Comparison of ENCODE assay signal across 21 cellular contexts in the genomic region with DNA sequence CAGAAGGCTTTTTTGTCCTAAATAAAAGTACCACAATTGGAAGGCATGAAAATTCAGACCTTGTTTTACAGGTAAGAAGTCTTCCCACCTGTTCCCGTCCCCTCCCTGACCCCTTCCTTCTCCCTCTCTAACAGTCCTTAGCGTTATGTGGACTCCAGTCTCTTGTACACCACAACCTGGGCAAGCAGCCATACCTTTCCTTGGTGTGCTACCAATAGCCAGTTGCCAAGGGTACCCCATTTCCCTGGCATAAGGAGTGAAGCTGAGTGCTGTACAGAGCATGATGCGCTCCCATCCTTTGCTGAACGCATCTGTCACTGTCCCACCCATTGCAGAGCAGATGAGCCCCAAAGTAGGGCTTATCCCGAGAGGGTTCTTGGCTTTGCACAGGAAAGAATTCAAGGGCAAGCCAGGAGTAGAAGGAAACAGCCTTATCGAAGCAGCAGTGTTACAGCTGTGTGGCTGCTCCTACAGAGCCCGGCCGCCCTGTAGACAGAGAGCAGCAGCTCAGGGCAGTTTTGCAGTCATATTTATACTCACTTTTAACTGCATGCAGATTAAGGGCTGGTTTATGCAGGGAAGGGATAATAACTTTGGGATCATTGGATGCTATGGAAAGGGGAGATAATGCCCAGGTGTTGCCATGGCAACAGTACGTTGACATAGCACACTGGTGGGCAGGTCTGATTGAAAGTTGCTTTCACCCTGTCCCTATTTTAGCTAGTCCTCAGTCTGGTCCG. TPM values are rescaled to one million over a fixed set of nuclear protein-coding genes. Genes with fewer than 3 reads are reported as not detected.
DNase-seq lines count a peak whose midpoint lies in the region; ATAC-seq, FAIRE-seq and TF ChIP-seq lines count a peak whose summit lies in the region.
"Had no signal": no experiment of that assay in that cellular context is flagged by ENCODE, and none has a peak within 500 bp of the region (broad histone marks: within the 10 kb centered on the region; RNA-seq: fewer than 3 reads in every experiment).

No MANE protein-coding gene starts in this region.

- TF ChIP-seq POLR2A in HepG2 (IDR thresholded peaks at IDR 0.05; ENCODE audit: insufficient read depth in 1 of 2, low read depth in 2 of 2, low read length in 2 of 2) (no peak), right lobe of liver (IDR thresholded peaks at IDR 0.05) (no peak), K562 (conservative IDR thresholded peaks at IDR 0.05) (no peak)

- no peak for TF ChIP-seq CTCF in HepG2 (CRISPR knock-in tag; IDR thresholded peaks at IDR 0.05)
- no peak for TF ChIP-seq CTCF in right lobe of liver (IDR thresholded peaks at IDR 0.05)
- no peak for TF ChIP-seq CTCF in K562 (IDR thresholded peaks at IDR 0.05 in 2 of 3, conservative IDR thresholded peaks at IDR 0.05 in 1 of 3; ENCODE audit: insufficient read depth in 2 of 3, low read depth in 1 of 3, low read length in 3 of 3)
- no peak for TF ChIP-seq CTCF in upper lobe of right lung (IDR thresholded peaks at IDR 0.05)
- no peak for TF ChIP-seq CTCF in GM13977 (IDR thresholded peaks at IDR 0.05; ENCODE audit: extremely low read depth, insufficient read depth, missing control alignments)

- no peaks in the 10 kb centered on the region for H3K36me3 ChIP-seq in HepG2 (replicated peaks in 1 of 2; ENCODE audit: control insufficient read depth in 1 of 2, insufficient read depth in 2 of 2, low read length in 2 of 2)
- H3K36me3 ChIP-seq in right lobe of liver: no peaks in the 10 kb centered on the region
- H3K36me3 ChIP-seq in K562 (ENCODE audit: control insufficient read depth, insufficient read depth, low read length): no peaks in the 10 kb centered on the region
- no peaks in the 10 kb centered on the region for H3K36me3 ChIP-seq in upper lobe of right lung
- H3K36me3 ChIP-seq: thyroid gland had no signal

- no TSS peak for BruUV-seq in HepG2 (replicated peaks; lab: Mats Ljungman, UMichigan)
- BruUV-seq in K562 (replicated peaks; lab: Mats Ljungman, UMichigan): no TSS peak

- H2AFZ ChIP-seq in HepG2 (ENCODE audit: low read length) (no peak overlapping the region), K562 (ENCODE audit: low read depth, low read length) (no peak overlapping the region)

- DNase-seq in HepG2 (ENCODE audit: low spot score) (no peak), right lobe of liver (no peak), NCI-H69 (lab: John Stamatoyannopoulos, UW) (peak; percentile 17), K562 (ENCODE audit: extremely low read depth in 1 of 4, low spot score in 3 of 4) (no peak), upper lobe of right lung (peak; percentile 21), GM13977 (ENCODE audit: low spot score) (no peak), NOMO-1 treated with dmso at 0.1 percent for 144 hours (lab: John Stamatoyannopoulos, UW; ENCODE audit: unreplicated experiment) (no peak)
- DNase-seq: activated CD4-positive, CD25-positive, alpha-beta regulatory T cell; activated CD8-positive, alpha-beta memory T cell treated with anti-CD3 and anti-CD28 coated beads, Interleukin-2, amount 10 ng/mL, durations not matched to agents 7 days and 5 days; DMS79; NCI-H1092; NCI-H2081 treated with DMSO at 0.1 percent for 48 hours; psoas muscle; stimulated activated CD4-positive, alpha-beta T cell treated with anti-CD3 and anti-CD28 coated beads, Interleukin-1b, Interleukin-23, amount 100 ng/mL, for 48 hours; stimulated activated naive CD4-positive, alpha-beta T cell; T1000; thyroid gland had no signal

- intact Hi-C loops in HepG2 (cut with micrococcal nuclease; ENCODE audit: unreplicated experiment) (no loop called here), right lobe of liver (cut with DNase I) (no loop called here), K562 (cut with micrococcal nuclease) (no loop called here), upper lobe of right lung (cut with DNase I) (no loop called here)

- no peak overlapping the region for H3K4me3 ChIP-seq in HepG2 (replicated peaks in 1 of 3; ENCODE audit: insufficient read depth in 1 of 3, low read depth in 2 of 3, low read length in 3 of 3)
- H3K4me3 ChIP-seq in right lobe of liver: no peak overlapping the region
- H3K4me3 ChIP-seq in K562: no peak overlapping the region
- H3K4me3 ChIP-seq in upper lobe of right lung: no peak overlapping the region
- H3K4me3 ChIP-seq: psoas muscle, skin epidermis, thyroid gland had no signal

- H3K27me3 ChIP-seq in HepG2 (ENCODE audit: control insufficient read depth in 1 of 2, insufficient read depth in 2 of 2, low read length in 2 of 2): peaks cover 0 to 46% of the 10 kb centered on the region in 2 experiments; a peak in 4 of 5 replicates
- H3K27me3 ChIP-seq in right lobe of liver: peaks cover 0 to 3% of the 10 kb centered on the region in 2 donors
- peaks cover 7 to 27% of the 10 kb centered on the region in 2 experiments; a peak in 3 of 5 replicates for H3K27me3 ChIP-seq in K562 (ENCODE audit: control insufficient read depth in 2 of 2, insufficient read depth in 2 of 2, low read length in 2 of 2)
- no peaks in the 10 kb centered on the region for H3K27me3 ChIP-seq in upper lobe of right lung
- H3K27me3 ChIP-seq: thyroid gland had no signal

- in situ Hi-C loops in HepG2 (cut with HindIII; ENCODE audit: extremely low pct_ligation_motif_present, low pct_unique_long_range_greater_than_20kb) (no loop called here), K562 (cut with MboI) (no loop called here), GM13977 (cut with MboI; ENCODE audit: low pct_unique_long_range_greater_than_20kb, low sequenced_read_pairs, unreplicated experiment) (no loop called here)

- POLR2A ChIA-PET in HepG2 (lab: Yijun Ruan, JAX) (no interaction called here), K562 (lab: Yijun Ruan, JAX) (interaction anchor here (0.7 kb wide), 2 partner anchors 10 to 1723 kb away, joined by 3 to 5 read pairs; no protein-coding TSS in a partner anchor)

- H3K4me1 ChIP-seq in HepG2 (ENCODE audit: insufficient read depth, low read length): peaks cover 14% of the 10 kb centered on the region
- H3K4me1 ChIP-seq in right lobe of liver: no peaks in the 10 kb centered on the region
- H3K4me1 ChIP-seq in K562 (replicated peaks in 1 of 2; ENCODE audit: control insufficient read depth in 2 of 2, insufficient read depth in 2 of 2, low read length in 2 of 2): peaks cover 0 to 5% of the 10 kb centered on the region in 2 experiments; a peak in 2 of 5 replicates
- H3K4me1 ChIP-seq in upper lobe of right lung: peaks cover 14% of the 10 kb centered on the region
- H3K4me1 ChIP-seq: psoas muscle had no signal

- TF ChIP-seq EP300 in HepG2 (IDR thresholded peaks at IDR 0.05; ENCODE audit: low read depth in 2 of 2, low read length in 2 of 2) (no peak), HepG2 (CRISPR knock-in tag; IDR thresholded peaks at IDR 0.05; ENCODE audit: borderline replicate concordance) (no peak), K562 (IDR thresholded peaks at IDR 0.05; ENCODE audit: low read length) (no peak)

- no peak for FAIRE-seq in HepG2 (lab: Jason Lieb, UNC)
- FAIRE-seq in K562 (lab: Jason Lieb, UNC): no peak
- FAIRE-seq: bronchial epithelial cell had no signal

- H3K9me3 ChIP-seq in HepG2 (ENCODE audit: low read length) (no peaks in the 10 kb centered on the region), right lobe of liver (no peaks in the 10 kb centered on the region), K562 (replicated peaks; ENCODE audit: control insufficient read depth, insufficient read depth, low read depth, low read length) (no peaks in the 10 kb centered on the region), upper lobe of right lung (no peaks in the 10 kb centered on the region)
- H3K9me3 ChIP-seq: psoas muscle, thyroid gland had no signal

- TF ChIP-seq RAD21 in HepG2 (CRISPR knock-in tag; IDR thresholded peaks at IDR 0.05): no peak
- no peak for TF ChIP-seq RAD21 in K562 (CRISPR knock-in tag; conservative IDR thresholded peaks at IDR 0.05 in 1 of 2, IDR thresholded peaks at IDR 0.05 in 1 of 2)

- H3K79me2 ChIP-seq in HepG2 (ENCODE audit: insufficient read depth, low read length) (no peaks in the 10 kb centered on the region), K562 (ENCODE audit: control insufficient read depth, insufficient read depth, low read length) (no peaks in the 10 kb centered on the region)

- H3K9me1 ChIP-seq in K562 (ENCODE audit: control insufficient read depth, insufficient read depth, low read length): no peaks in the 10 kb centered on the region

- ATAC-seq in HepG2 (no peak), right lobe of liver (no peak), K562 (no peak), upper lobe of right lung (no peak)
- ATAC-seq: psoas muscle had no signal

- WGBS in HepG2 (ENCODE audit: low lambda C conversion rate): 38% methylated on average over 10 of the region's 10 CpGs
- WGBS in right lobe of liver (ENCODE audit: insufficient coverage, low coverage, low lambda C conversion rate, missing lambda C conversion rate): 67% methylated on average over 9 of the region's 10 CpGs
- 7% methylated on average over 10 of the region's 10 CpGs for WGBS in K562 (ENCODE audit: insufficient coverage, low coverage, missing lambda C conversion rate)

- no peak overlapping the region for H3K4me2 ChIP-seq in HepG2 (ENCODE audit: low read depth, low read length)
- no peak overlapping the region for H3K4me2 ChIP-seq in K562 (ENCODE audit: insufficient read depth, low read length)

- H4K20me1 ChIP-seq in HepG2 (ENCODE audit: insufficient read depth, low read length) (no peaks in the 10 kb centered on the region), K562 (replicated peaks; ENCODE audit: control insufficient read depth, insufficient read depth, low read length) (no peaks in the 10 kb centered on the region)

- H3K27ac ChIP-seq in HepG2 (ENCODE audit: extremely low read length, insufficient read depth, low read length) (no peak overlapping the region), right lobe of liver (no peak overlapping the region), K562 (ENCODE audit: extremely low read depth, low read depth, low read length) (no peak overlapping the region), upper lobe of right lung (no peak overlapping the region)
- H3K27ac ChIP-seq: psoas muscle, skin epidermis, thyroid gland had no signal

- CTCF ChIA-PET in HepG2 (lab: Yijun Ruan, JAX; ENCODE audit: low intra/inter-chr PET ratio, low total read pairs): no interaction called here
- CTCF ChIA-PET in K562 (lab: Yijun Ruan, JAX; ENCODE audit: low intra/inter-chr PET ratio): no interaction called here

- no peak overlapping the region for H3K9ac ChIP-seq in HepG2 (ENCODE audit: insufficient read depth, low read depth, low read length)
- no peak overlapping the region for H3K9ac ChIP-seq in K562 (ENCODE audit: insufficient read depth in 1 of 2, low read depth in 2 of 2, low read length in 2 of 2)

RNA-seq across cellular contexts. Expression of a gene that starts 5.0 kb away (rescaled TPM):
- not detected in 2 replicates for total RNA-seq in HepG2 (2016; rRNA removed; fragmentation: Illumina TruSeq; extraction: Trizol)
- not detected in 2 replicates for total RNA-seq in HepG2 (2016; cell fraction: cytosol; rRNA removed; fragmentation: Illumina TruSeq; extraction: Trizol; ENCODE audit: low read depth)
- total RNA-seq in HepG2 (2016; cell fraction: insoluble cytoplasmic fraction; rRNA removed; fragmentation: Illumina TruSeq; extraction: Trizol): not detected in 2 replicates
- not detected in 2 replicates for total RNA-seq in HepG2 (2016; cell fraction: membrane; rRNA removed; fragmentation: Illumina TruSeq; extraction: Trizol)
- total RNA-seq in HepG2 (2016; cell fraction: nucleus; rRNA removed; fragmentation: Illumina TruSeq; extraction: Trizol): not detected in 2 replicates
- polyA plus RNA-seq in HepG2 (2011; rRNA removed): not detected in 2 replicates
- polyA plus RNA-seq in HepG2 (2011; cell fraction: cytosol; rRNA removed): 0.01 and 0.03 TPM in 2 replicates
- 0.03 and 0.08 TPM in 2 replicates for polyA plus RNA-seq in HepG2 (2011; cell fraction: nucleus; rRNA removed)
- 0.08 and 0.11 TPM in 2 replicates for polyA plus RNA-seq in HepG2 (2012)
- polyA plus RNA-seq in HepG2 (2016; cell fraction: cytosol; fragmentation: Illumina TruSeq; extraction: Trizol; ENCODE audit: low read depth): not detected in 2 replicates
- polyA plus RNA-seq in HepG2 (2016; cell fraction: insoluble cytoplasmic fraction; fragmentation: Illumina TruSeq; extraction: Trizol; ENCODE audit: low read depth): not detected in 2 replicates
- not detected in 2 replicates for polyA plus RNA-seq in HepG2 (2016; cell fraction: membrane; fragmentation: Illumina TruSeq; extraction: Trizol; ENCODE audit: low read depth)
- 0.27 TPM in 1 of 2 replicates, not detected in the other for polyA plus RNA-seq in HepG2 (2016; cell fraction: nucleus; fragmentation: Illumina TruSeq; extraction: Trizol; ENCODE audit: insufficient read depth, low read depth)
- polyA minus RNA-seq in HepG2 (2011; rRNA and poly(A)+ RNA removed; ENCODE audit: low replicate concordance): 0.04 and 0.80 TPM in 2 replicates
- polyA minus RNA-seq in HepG2 (2011; cell fraction: cytosol; rRNA and poly(A)+ RNA removed): not detected in 2 replicates
- polyA minus RNA-seq in HepG2 (2011; cell fraction: nucleus; rRNA and poly(A)+ RNA removed): not detected in 2 replicates
- total RNA-seq in right lobe of liver: under 1 TPM in 3 of 6 experiments, not detected in 3; 0.06 to 0.53 (median 0.12) TPM
- 0.12 and 0.19 TPM in 2 replicates for total RNA-seq in K562 (2011; cell fraction: chromatin; rRNA removed; ENCODE audit: low replicate concordance)
- not detected in 2 replicates for total RNA-seq in K562 (2011; cell fraction: nucleolus; rRNA removed)
- 0.07 TPM in 1 of 2 replicates, not detected in the other for total RNA-seq in K562 (2011; cell fraction: nucleoplasm; rRNA removed)
- 1.4 and 3.1 TPM in 2 replicates for total RNA-seq in K562 (2014; rRNA removed)
- total RNA-seq in K562 (2014; rRNA removed; fragmentation: Illumina TruSeq; extraction: Trizol): 1.5 and 1.8 TPM in 2 replicates
- total RNA-seq in K562 (2015; rRNA removed; fragmentation: Illumina TruSeq; extraction: Trizol): 2.1 and 2.2 TPM in 2 replicates
- total RNA-seq in K562 (2021): 1.3 and 1.6 TPM in 2 replicates
- 0.01 TPM in 1 of 2 replicates, not detected in the other for polyA plus RNA-seq in K562 (2011; rRNA removed)
- polyA plus RNA-seq in K562 (2011; cell fraction: cytosol; rRNA removed): 0.04 TPM in 1 of 2 replicates, not detected in the other
- polyA plus RNA-seq in K562 (2011; cell fraction: nucleus; rRNA removed): 0.06 and 0.10 TPM in 2 replicates
- 1.8 and 5.7 TPM in 2 replicates for polyA plus RNA-seq in K562 (2012)
- 1.4 and 2.1 TPM in 2 replicates for polyA plus RNA-seq in K562 (2014; fragmentation: Illumina TruSeq; extraction: Trizol)
- under 1 TPM; 0.32 to 0.45 TPM for polyA plus RNA-seq in K562 (2014; fragmentation: Nextera tagmentation; extraction: Ambion mirVana)
- polyA plus RNA-seq in K562 (2014; rRNA removed): 1.7 and 1.9 TPM in 2 replicates
- not detected in 2 replicates for polyA minus RNA-seq in K562 (2011; rRNA and poly(A)+ RNA removed)
- not detected in 2 replicates for polyA minus RNA-seq in K562 (2011; cell fraction: cytosol; rRNA and poly(A)+ RNA removed)
- not detected in 2 replicates for polyA minus RNA-seq in K562 (2011; cell fraction: nucleus; rRNA and poly(A)+ RNA removed)
- total RNA-seq in upper lobe of right lung: 2.4 TPM
- total RNA-seq: activated CD8-positive, alpha-beta memory T cell treated with anti-CD3 and anti-CD28 coated beads, Interleukin-2, amount 10 ng/mL, durations not matched to agents 7 days and 5 days; bronchial epithelial cell; CD8-positive, alpha-beta memory T cell; lung microvascular endothelial cell had no signal
- polyA plus RNA-seq: CD8-positive, alpha-beta memory T cell had no signal

Comparison
In these comparisons a context has a peak if more than half of its experiments do, and no peak if none do; other contexts are left out.
1. DNase-seq: peak in NCI-H69 (single experiment) and upper lobe of right lung (single experiment); none in HepG2 (single experiment), right lobe of liver (0 of 3), K562 (0 of 4), GM13977 (single experiment) and NOMO-1 treated with dmso at 0.1 percent for 144 hours (single experiment).